Comparison of ENCODE assay signal across 14 cellular contexts in genomic region chr12:19299765-19300164, GRCh38.
DNase-seq lines count a peak whose midpoint lies in the region; FAIRE-seq and TF ChIP-seq lines count a peak whose summit lies in the region.
"Had no signal": no experiment of that assay in that cellular context is flagged by ENCODE, and none has a peak within 500 bp of the region (broad histone marks: within the 10 kb centered on the region; RNA-seq: fewer than 3 reads in every experiment).

No MANE protein-coding gene starts in this region.

- in situ Hi-C loops in GM23248 (cut with MboI): loop anchor here (25.0 kb wide), 2 partner anchors 862 to 1037 kb away; partner anchors contain the start of gene PIK3C2G

- intact Hi-C loops in dorsolateral prefrontal cortex (cut with DNase I): no loop called here

- H3F3A ChIP-seq in GM23248 (ENCODE audit: insufficient read depth): no peaks in the 10 kb centered on the region

- H3K4me3 ChIP-seq in GM23248 (no peak overlapping the region), dorsolateral prefrontal cortex (no peak overlapping the region)
- H3K4me3 ChIP-seq: gastroesophageal sphincter, thoracic aorta had no signal

- CTCF ChIA-PET in GM10248 (lab: Yijun Ruan, JAX): interaction anchor here (1.4 kb wide), 2 partner anchors 8 to 11 kb away, joined by 3 to 9 read pairs; no protein-coding TSS in a partner anchor

- POLR2A ChIA-PET in GM10248 (lab: Yijun Ruan, JAX): no interaction called here

- peak; percentile 30 for DNase-seq in GM23248
- DNase-seq in NCI-H2196 (lab: John Stamatoyannopoulos, UW; ENCODE audit: unreplicated experiment): peak; percentile 41
- DNase-seq in dorsolateral prefrontal cortex: peak in 1 of 10 donors; percentile 43
- DNase-seq in non-pigmented ciliary epithelial cell (ENCODE audit: low read depth): peak; percentile 26
- DNase-seq in GM10248 (ENCODE audit: extremely low spot score): no peak
- DNase-seq in frontal cortex (ENCODE audit: low spot score in 2 of 2): no peak
- no peak for DNase-seq in C1 segment of cervical spinal cord (lab: John Stamatoyannopoulos, UW)
- no peak for DNase-seq in mucosa of gallbladder (ENCODE audit: low spot score)
- DNase-seq: activated B cell treated with CpG ODN at 0.5 μM for 24 hours, BE2C, cerebellar nuclear complex, NCI-H345 had no signal

- H3K79me2 ChIP-seq in GM23248 (ENCODE audit: insufficient read depth): no peaks in the 10 kb centered on the region

- H3K36me3 ChIP-seq in GM23248 (ENCODE audit: low read depth): no peaks in the 10 kb centered on the region
- H3K36me3 ChIP-seq: BE2C, thoracic aorta had no signal

- no peaks in the 10 kb centered on the region; the same call in 1 of the 2 replicates for H3K4me1 ChIP-seq in GM23248 (ENCODE audit: insufficient read depth)
- H3K4me1 ChIP-seq: BE2C had no signal

- no peaks in the 10 kb centered on the region for H3K9me3 ChIP-seq in GM23248 (ENCODE audit: low read depth)
- H3K9me3 ChIP-seq: BE2C, gastroesophageal sphincter, thoracic aorta had no signal

- no peak for TF ChIP-seq CTCF in dorsolateral prefrontal cortex (IDR thresholded peaks at IDR 0.05 in 54 of 56, conservative IDR thresholded peaks at IDR 0.05 in 2 of 56; ENCODE audit: low read depth in 1 of 56, partially characterized antibody in 56 of 56)
- no peak for TF ChIP-seq CTCF in GM10248 (IDR thresholded peaks at IDR 0.05; ENCODE audit: control extremely low read depth, extremely low read depth, low read depth, missing control alignments)

- no peaks in the 10 kb centered on the region for H4K20me1 ChIP-seq in GM23248 (ENCODE audit: insufficient read depth)

- no peaks in the 10 kb centered on the region for H3K27me3 ChIP-seq in GM23248 (replicated peaks; ENCODE audit: insufficient read depth)
- no peaks in the 10 kb centered on the region for H3K27me3 ChIP-seq in dorsolateral prefrontal cortex
- H3K27me3 ChIP-seq: BE2C, gastroesophageal sphincter had no signal

- no peak overlapping the region for H3K9ac ChIP-seq in GM23248

- H2AFZ ChIP-seq in GM23248: no peak overlapping the region

- 74% methylated on average over 3 of the region's 3 CpGs for WGBS in GM23248 (ENCODE audit: low coverage in 1 of 2, low lambda C conversion rate in 2 of 2, missing lambda C conversion rate in 2 of 2), 2 experiments

- no peak for FAIRE-seq in frontal cortex (lab: Jason Lieb, UNC)

- H3K9me2 ChIP-seq in GM23248 (ENCODE audit: insufficient read depth): no peaks in the 10 kb centered on the region

- H3K27ac ChIP-seq in GM23248 (no peak overlapping the region), dorsolateral prefrontal cortex (peak overlapping the region in 41 of 59 donors; percentile 1 to 82 (median 59))
- H3K27ac ChIP-seq: gastroesophageal sphincter had no signal

- H3K4me2 ChIP-seq in GM23248 (ENCODE audit: unreplicated experiment): no peak overlapping the region

Comparison
In these comparisons a context has a peak if more than half of its experiments do, and no peak if none do; other contexts are left out.
1. DNase-seq: peak in GM23248 (single experiment), NCI-H2196 (single experiment) and non-pigmented ciliary epithelial cell (single experiment); none in GM10248 (single experiment), frontal cortex (0 of 2), C1 segment of cervical spinal cord (0 of 14) and mucosa of gallbladder (single experiment).